8 cellular contexts compared by ENCODE assay signal in genomic region chr11:81497202-81497804, GRCh38.
DNase-seq lines count a peak whose midpoint lies in the region; ATAC-seq and TF ChIP-seq lines count a peak whose summit lies in the region.

No MANE protein-coding gene starts in this region.

- H3K4me3 Mint-ChIP-seq in effector memory CD8-positive, alpha-beta T cell = no peak overlapping the region

- no peak overlapping the region for H3K27ac Mint-ChIP-seq in effector memory CD8-positive, alpha-beta T cell

- WGBS in adrenal gland, 4 donors = 19 to 22% (median 19%) methylated on average over 5 of the region's 5 CpGs
- WGBS in sigmoid colon, 2 donors = 14 to 24% methylated on average over 5 of the region's 5 CpGs

- POLR2A ChIA-PET in HEK293T (lab: Yijun Ruan, JAX) = no interaction called here

- no peak for TF ChIP-seq EP300 in sigmoid colon (IDR thresholded peaks at IDR 0.05)

- peak; percentile 9 for DNase-seq in AG08395 (ENCODE audit: low spot score)
- peak; percentile 1 for DNase-seq in GM04504 (ENCODE audit: low read depth)
- DNase-seq in HEK293T (ENCODE audit: extremely low spot score) = peak; percentile 51
- DNase-seq in NCI-H146 treated with DMSO at 0.1 percent for 48 hours (lab: John Stamatoyannopoulos, UW; ENCODE audit: unreplicated experiment) = peak; percentile 1
- DNase-seq in adrenal gland = peak in 3 of 7 donors; percentile 14 to 18 (median 16)
- peak in 1 of 2 donors; percentile 11 for DNase-seq in left colon
- DNase-seq in effector memory CD8-positive, alpha-beta T cell = no peak
- no peak for DNase-seq in sigmoid colon

- no peaks in the 10 kb centered on the region for H3K4me1 ChIP-seq in adrenal gland (replicated peaks in 1 of 2)
- H3K4me1 ChIP-seq in sigmoid colon = no peaks in the 10 kb centered on the region

- TF ChIP-seq CTCF in adrenal gland (IDR thresholded peaks at IDR 0.05) (peak; percentile 19 to 83 (median 46)), sigmoid colon (IDR thresholded peaks at IDR 0.05) (peak in 2 of 4 experiments; percentile 5 to 48)

- no peaks in the 10 kb centered on the region for H3K4me1 Mint-ChIP-seq in effector memory CD8-positive, alpha-beta T cell (ENCODE audit: low read depth in 2 of 2)

- no peaks in the 10 kb centered on the region for H3K36me3 Mint-ChIP-seq in effector memory CD8-positive, alpha-beta T cell (ENCODE audit: insufficient read depth)

- H3K27me3 ChIP-seq in adrenal gland = no peaks in the 10 kb centered on the region
- H3K27me3 ChIP-seq in sigmoid colon = no peaks in the 10 kb centered on the region

- peak; percentile 48 for ATAC-seq in left colon
- ATAC-seq in effector memory CD8-positive, alpha-beta T cell (replicated peaks) = no peak

- no peaks in the 10 kb centered on the region for H3K9me3 ChIP-seq in adrenal gland (replicated peaks in 1 of 3)
- H3K9me3 ChIP-seq in sigmoid colon = no peaks in the 10 kb centered on the region

- intact Hi-C loops in adrenal gland (cut with DNase I) (no loop called here), left colon (cut with DNase I, micrococcal nuclease) (no loop called here), sigmoid colon (cut with DNase I) (no loop called here)

- H3K27me3 Mint-ChIP-seq in effector memory CD8-positive, alpha-beta T cell = no peaks in the 10 kb centered on the region

- H3K9me3 Mint-ChIP-seq in effector memory CD8-positive, alpha-beta T cell = peaks cover 0 to 3% of the 10 kb centered on the region in 2 donors

- H3K27ac ChIP-seq in adrenal gland = no peak overlapping the region
- H3K27ac ChIP-seq in sigmoid colon = no peak overlapping the region

- H3K4me3 ChIP-seq in adrenal gland (no peak overlapping the region), sigmoid colon (no peak overlapping the region)

- no peak for TF ChIP-seq POLR2A in adrenal gland (IDR thresholded peaks at IDR 0.05)
- no peak for TF ChIP-seq POLR2A in sigmoid colon (IDR thresholded peaks at IDR 0.05)

- no peaks in the 10 kb centered on the region for H3K36me3 ChIP-seq in adrenal gland (replicated peaks in 1 of 2)
- H3K36me3 ChIP-seq in sigmoid colon = no peaks in the 10 kb centered on the region

- CTCF ChIA-PET in HEK293T (lab: Yijun Ruan, JAX) = interaction anchor here (0.6 kb wide), 1 partner anchor 1578 kb away, joined by 3 read pairs; no protein-coding TSS in a partner anchor

TF ChIP-seq in HEK293T, 16 proteins besides CTCF, POLR2A, EP300 and RAD21:
- TF ChIP-seq L3MBTL2 (conservative IDR thresholded peaks at IDR 0.05) (no peak), ZNF384 (IDR thresholded peaks at IDR 0.05) (peak; percentile 60; the same call in 1 of the 2 replicates), FOXM1 (IDR thresholded peaks at IDR 0.05; ENCODE audit: borderline replicate concordance) (no peak), FOXA1 (IDR thresholded peaks at IDR 0.05) (no peak), LEF1 (IDR thresholded peaks at IDR 0.05; ENCODE audit: borderline replicate concordance) (no peak)

Comparison
In these comparisons a context has a peak if more than half of its experiments do, and no peak if none do; other contexts are left out.
1. DNase-seq: peak in AG08395 (single experiment), GM04504 (single experiment), HEK293T (single experiment) and NCI-H146 treated with DMSO at 0.1 percent for 48 hours (single experiment); none in effector memory CD8-positive, alpha-beta T cell (0 of 3) and sigmoid colon (single experiment).